Comparison of ENCODE assay signal across 17 cellular contexts in the genomic region with DNA sequence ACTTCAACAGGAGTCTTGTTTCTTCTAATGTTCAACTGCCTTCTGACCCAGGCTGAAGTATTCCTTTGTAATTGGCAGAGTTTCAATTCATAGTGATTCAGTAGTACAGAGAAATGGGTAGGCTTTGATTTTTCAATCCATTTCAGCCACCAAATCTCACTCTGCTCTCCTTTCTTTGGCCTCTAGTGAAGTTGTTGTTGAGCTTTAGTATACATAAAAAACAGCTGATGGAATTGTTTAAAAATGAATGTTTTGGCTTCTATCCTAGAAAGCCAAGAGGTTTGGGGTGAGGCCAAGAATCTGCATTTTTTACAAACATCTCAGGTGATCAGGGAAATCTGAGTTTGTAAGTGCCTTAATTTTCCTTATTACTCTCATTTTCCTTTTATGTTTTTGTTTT.
A peak's percentile ranks its signal among the peaks of the same experiment; 100 is the strongest.
DNase-seq lines count a peak whose midpoint lies in the region; ATAC-seq and TF ChIP-seq lines count a peak whose summit lies in the region.
"Had no signal": no experiment of that assay in that cellular context is flagged by ENCODE, and none has a peak within 500 bp of the region (broad histone marks: within the 10 kb centered on the region; RNA-seq: fewer than 3 reads in every experiment).

No MANE protein-coding gene starts in this region.

- peak overlapping the region; percentile 73 for H3K27ac ChIP-seq in 22Rv1
- peak overlapping the region; percentile 32 to 72 (median 68) for H3K27ac ChIP-seq in gastroesophageal sphincter
- peak overlapping the region in 1 of 4 donors; percentile 9 for H3K27ac ChIP-seq in gastrocnemius medialis

- DNase-seq in HT1080 (ENCODE audit: low read depth), result peak; percentile 26
- DNase-seq in astrocyte of the spinal cord (ENCODE audit: low read depth, low spot score), result peak; percentile 39
- DNase-seq in gastrocnemius medialis, result no peak
- DNase-seq in stimulated activated CD4-positive, alpha-beta T cell treated with anti-CD3 and anti-CD28 coated beads, Interleukin-4, amount 100 ng/mL, for 1 hour, result no peak
- DNase-seq in putamen (ENCODE audit: low spot score), result no peak
- no peak for DNase-seq in COLO668 (lab: John Stamatoyannopoulos, UW; ENCODE audit: unreplicated experiment)
- DNase-seq: activated T-cell treated with anti-CD3 and anti-CD28 coated beads, Interleukin-2, amount 50 U/mL, for 1 hour; CD8-positive, alpha-beta memory T cell; endodermal cell; GF-D8; NCI-H1930; Peyer's patch; retina had no signal

- intact Hi-C loops in gastrocnemius medialis (cut with DNase I; ENCODE audit: low total_unique reads), result no loop called here

- H3K4me3 ChIP-seq in astrocyte of the spinal cord (ENCODE audit: low read depth, low read length) (no peak overlapping the region), gastroesophageal sphincter (no peak overlapping the region), gastrocnemius medialis (no peak overlapping the region)
- H3K4me3 ChIP-seq: HAP-1, MG63, Peyer's patch had no signal

- in situ Hi-C loops in astrocyte of the spinal cord (cut with HindIII; ENCODE audit: low sequenced_read_pairs), result no loop called here
- in situ Hi-C loops in gastrocnemius medialis (cut with MboI; ENCODE audit: low sequenced_read_pairs in 4 of 4), result no loop called here

- H3K9me3 ChIP-seq in gastroesophageal sphincter (peaks cover 0 to 9% (median 0%) of the 10 kb centered on the region in 3 donors), gastrocnemius medialis (no peaks in the 10 kb centered on the region)
- H3K9me3 ChIP-seq: HAP-1, MG63, Peyer's patch had no signal

- H3K4me1 ChIP-seq in gastroesophageal sphincter, result peaks cover 11 to 34% (median 23%) of the 10 kb centered on the region in 3 donors
- no peaks in the 10 kb centered on the region for H3K4me1 ChIP-seq in gastrocnemius medialis
- H3K4me1 ChIP-seq: Peyer's patch had no signal

- ATAC-seq in gastroesophageal sphincter (no peak), gastrocnemius medialis (no peak)

- TF ChIP-seq CTCF in 22Rv1 (IDR thresholded peaks at IDR 0.05) (no peak), astrocyte of the spinal cord (IDR thresholded peaks at IDR 0.05; ENCODE audit: low read depth, low read length) (no peak), gastroesophageal sphincter (IDR thresholded peaks at IDR 0.05) (no peak), gastrocnemius medialis (IDR thresholded peaks at IDR 0.05 in 4 of 5, conservative IDR thresholded peaks at IDR 0.05 in 1 of 5) (no peak)

- TF ChIP-seq POLR2A in gastroesophageal sphincter (IDR thresholded peaks at IDR 0.05) (no peak), gastrocnemius medialis (IDR thresholded peaks at IDR 0.05) (no peak)

- H3K27me3 ChIP-seq in gastroesophageal sphincter, result no peaks in the 10 kb centered on the region
- H3K27me3 ChIP-seq in gastrocnemius medialis, result no peaks in the 10 kb centered on the region
- H3K27me3 ChIP-seq: MG63, Peyer's patch had no signal

- no peaks in the 10 kb centered on the region for H3K36me3 ChIP-seq in gastroesophageal sphincter
- H3K36me3 ChIP-seq in gastrocnemius medialis, result no peaks in the 10 kb centered on the region
- H3K36me3 ChIP-seq: HAP-1, MG63, Peyer's patch had no signal

- no peak for TF ChIP-seq EP300 in gastroesophageal sphincter (IDR thresholded peaks at IDR 0.05)

Comparison
In these comparisons a context has a peak if more than half of its experiments do, and no peak if none do; other contexts are left out.
1. DNase-seq: peak in HT1080 (single experiment) and astrocyte of the spinal cord (single experiment); none in gastrocnemius medialis (0 of 2), stimulated activated CD4-positive, alpha-beta T cell treated with anti-CD3 and anti-CD28 coated beads, Interleukin-4, amount 100 ng/mL, for 1 hour (single experiment), putamen (single experiment) and COLO668 (single experiment).